22 cellular contexts compared by ENCODE assay signal in genomic region chr2:53227535-53227934, GRCh38.
A peak's percentile ranks its signal among the peaks of the same experiment; 100 is the strongest.
DNase-seq lines count a peak whose midpoint lies in the region; ATAC-seq, FAIRE-seq and TF ChIP-seq lines count a peak whose summit lies in the region.
"Had no signal": no experiment of that assay in that cellular context is flagged by ENCODE, and none has a peak within 500 bp of the region (broad histone marks: within the 10 kb centered on the region; RNA-seq: fewer than 3 reads in every experiment).

No MANE protein-coding gene starts in this region.

- POLR2A ChIA-PET in HepG2 (lab: Yijun Ruan, JAX) (no interaction called here), H1 (lab: Charles Lee; ENCODE audit: partially characterized antibody) (no interaction called here)

- H2AFZ ChIP-seq in HepG2 (ENCODE audit: low read length): no peak overlapping the region
- H2AFZ ChIP-seq in Karpas-422 (ENCODE audit: low read length): no peak overlapping the region
- H2AFZ ChIP-seq in H1 (ENCODE audit: low read length): no peak overlapping the region

- H3K4me1 ChIP-seq in HepG2 (ENCODE audit: insufficient read depth, low read length) (no peaks in the 10 kb centered on the region), right lobe of liver (no peaks in the 10 kb centered on the region), Karpas-422 (ENCODE audit: low read length) (no peaks in the 10 kb centered on the region), H1 (replicated peaks in 1 of 4; ENCODE audit: control insufficient read depth in 3 of 4, insufficient read depth in 4 of 4, low read length in 3 of 4) (no peaks in the 10 kb centered on the region)
- H3K4me1 ChIP-seq: BE2C, Caco-2 had no signal

- H4K20me1 ChIP-seq in HepG2 (ENCODE audit: insufficient read depth, low read length): no peaks in the 10 kb centered on the region
- no peaks in the 10 kb centered on the region for H4K20me1 ChIP-seq in Karpas-422 (ENCODE audit: insufficient read depth, low read depth, low read length)
- H4K20me1 ChIP-seq in H1 (replicated peaks in 1 of 2; ENCODE audit: control insufficient read depth in 1 of 2, insufficient read depth in 2 of 2, low read length in 2 of 2): no peaks in the 10 kb centered on the region
- H4K20me1 ChIP-seq: BLaER1 had no signal

- H3K56ac ChIP-seq in H1 (replicated peaks; ENCODE audit: insufficient read length, low read depth, low read length): no peak overlapping the region

- no peak for ATAC-seq in HepG2
- no peak for ATAC-seq in right lobe of liver
- no peak for ATAC-seq in GM21528 (IDR thresholded peaks at IDR 0.05; ENCODE audit: low FRiP score, unreplicated experiment)
- ATAC-seq: CD8-positive, alpha-beta T cell had no signal

- H3K14ac ChIP-seq in H1 (ENCODE audit: insufficient read length): no peak overlapping the region

- TF ChIP-seq RAD21 in HepG2 (CRISPR knock-in tag; IDR thresholded peaks at IDR 0.05) (no peak), H1 (IDR thresholded peaks at IDR 0.05 in 1 of 2, conservative IDR thresholded peaks at IDR 0.05 in 1 of 2; ENCODE audit: low read depth in 2 of 2, low read length in 2 of 2) (no peak)

- H3K27ac ChIP-seq in HepG2 (ENCODE audit: extremely low read length, insufficient read depth, low read length): no peak overlapping the region
- H3K27ac ChIP-seq in right lobe of liver: no peak overlapping the region
- H3K27ac ChIP-seq in Karpas-422 (ENCODE audit: low read length): no peak overlapping the region
- H3K27ac ChIP-seq in H1 (ENCODE audit: low read depth, low read length): no peak overlapping the region
- H3K27ac ChIP-seq: 22Rv1, BLaER1 had no signal

- TF ChIP-seq EP300 in HepG2 (IDR thresholded peaks at IDR 0.05; ENCODE audit: low read depth in 2 of 2, low read length in 2 of 2): no peak
- no peak for TF ChIP-seq EP300 in HepG2 (CRISPR knock-in tag; IDR thresholded peaks at IDR 0.05; ENCODE audit: borderline replicate concordance)
- no peak for TF ChIP-seq EP300 in H1 (IDR thresholded peaks at IDR 0.05; ENCODE audit: borderline replicate concordance in 1 of 2, low read depth in 2 of 2, low read length in 2 of 2)

- H2BK15ac ChIP-seq in H1 (ENCODE audit: low read length): no peak overlapping the region

- no peaks in the 10 kb centered on the region for H3K9me3 ChIP-seq in HepG2 (ENCODE audit: low read length)
- no peaks in the 10 kb centered on the region for H3K9me3 ChIP-seq in right lobe of liver
- H3K9me3 ChIP-seq in Karpas-422 (ENCODE audit: low read length): no peaks in the 10 kb centered on the region
- no peaks in the 10 kb centered on the region for H3K9me3 ChIP-seq in H1 (ENCODE audit: insufficient read depth in 2 of 2, low read depth in 1 of 2, low read length in 1 of 2)
- H3K9me3 ChIP-seq: BE2C, BLaER1, Caco-2 had no signal

- WGBS in HepG2 (ENCODE audit: low lambda C conversion rate): 57% methylated on average over 3 of the region's 3 CpGs
- whole genome bisulfite sequencing in right lobe of liver (ENCODE audit: insufficient coverage, low coverage, low lambda C conversion rate, missing lambda C conversion rate): 98% methylated on average over 3 of the region's 3 CpGs
- 93% methylated on average over 3 of the region's 3 CpGs; no CpG with 5 or more reads in 1 of the 2 experiments for WGBS in H1 (ENCODE audit: extremely low coverage in 1 of 2, insufficient coverage in 1 of 2, insufficient read length in 1 of 2, insufficient replicate concordance in 2 of 2, low coverage in 1 of 2, low lambda C conversion rate in 2 of 2, missing lambda C conversion rate in 1 of 2), 2 experiments

- 0 out of 2 replicates have a peak, but pooled peaks cover 2% of the 10 kb centered on the region for H3K9me2 ChIP-seq in Karpas-422 (replicated peaks; ENCODE audit: insufficient read depth, low read length)

- no peak overlapping the region for H2BK120ac ChIP-seq in H1 (replicated peaks; ENCODE audit: low read depth, low read length)

- H4K5ac ChIP-seq in H1 (ENCODE audit: insufficient read length, low read depth, low read length): no peak overlapping the region

- no TSS peak for BruUV-seq in HepG2 (replicated peaks; lab: Mats Ljungman, UMichigan)

- H2AK5ac ChIP-seq in H1 (ENCODE audit: low read depth, low read length): no peak overlapping the region

- H3K9ac ChIP-seq in HepG2 (ENCODE audit: insufficient read depth, low read depth, low read length) (no peak overlapping the region), Karpas-422 (ENCODE audit: low read length) (no peak overlapping the region), H1 (replicated peaks in 1 of 4; ENCODE audit: extremely low read depth in 1 of 4, low read depth in 3 of 4, low read length in 3 of 4) (no peak overlapping the region)
- H3K9ac ChIP-seq: BLaER1 had no signal

- no peak overlapping the region for H3K23ac ChIP-seq in H1 (ENCODE audit: insufficient read length)

- TF ChIP-seq POLR2A in HepG2 (IDR thresholded peaks at IDR 0.05; ENCODE audit: insufficient read depth in 1 of 2, low read depth in 2 of 2, low read length in 2 of 2) (no peak), right lobe of liver (IDR thresholded peaks at IDR 0.05) (no peak), H1 (IDR thresholded peaks at IDR 0.05; ENCODE audit: control extremely low read depth in 1 of 2, low read depth in 2 of 2, low read length in 2 of 2) (no peak)

- H3K79me2 ChIP-seq in HepG2 (ENCODE audit: insufficient read depth, low read length) (no peaks in the 10 kb centered on the region), Karpas-422 (ENCODE audit: low read length) (no peaks in the 10 kb centered on the region), H1 (ENCODE audit: control insufficient read depth in 1 of 2, insufficient read depth in 2 of 2, low read length in 2 of 2) (no peaks in the 10 kb centered on the region)

- H2BK12ac ChIP-seq in H1 (ENCODE audit: low read depth, low read length): no peak overlapping the region

- DNase-seq in HepG2 (ENCODE audit: low spot score) (no peak), right lobe of liver (no peak), Karpas-422 (peak; percentile 21), H1 (ENCODE audit: low read depth in 1 of 2, low spot score in 2 of 2) (no peak), kidney glomerular epithelial cell (lab: John Stamatoyannopoulos, UW) (no peak), NCI-H2227 treated with DMSO at 0.1 percent for 48 hours (lab: John Stamatoyannopoulos, UW) (no peak)
- DNase-seq: ACHN; BE2C; C1 segment of cervical spinal cord; Caco-2; Calu3; CD4-positive, CD25-positive, alpha-beta regulatory T cell; CD8-positive, alpha-beta T cell; DMS79 treated with DMSO at 0.1 percent for 48 hours; GF-D8 had no signal

- no peaks in the 10 kb centered on the region for H3K79me1 ChIP-seq in H1 (ENCODE audit: low read depth, low read length)

- H3K18ac ChIP-seq in H1 (ENCODE audit: extremely low read depth, low read length): no peak overlapping the region

- in situ Hi-C loops in HepG2 (cut with HindIII; ENCODE audit: extremely low pct_ligation_motif_present, low pct_unique_long_range_greater_than_20kb): no loop called here

- H3K4me2 ChIP-seq in HepG2 (ENCODE audit: low read depth, low read length): no peak overlapping the region
- H3K4me2 ChIP-seq in Karpas-422 (ENCODE audit: low read depth, low read length, poor library complexity, severe bottlenecking): no peak overlapping the region
- H3K4me2 ChIP-seq in H1 (ENCODE audit: insufficient read depth in 1 of 2, low read depth in 2 of 2, low read length in 2 of 2): no peak overlapping the region
- H3K4me2 ChIP-seq: BLaER1 had no signal

- H3K27me3 ChIP-seq in HepG2 (ENCODE audit: control insufficient read depth in 1 of 2, insufficient read depth in 2 of 2, low read length in 2 of 2): no peaks in the 10 kb centered on the region
- no peaks in the 10 kb centered on the region for H3K27me3 ChIP-seq in right lobe of liver
- H3K27me3 ChIP-seq in Karpas-422 (ENCODE audit: low read length): no peaks in the 10 kb centered on the region
- no peaks in the 10 kb centered on the region for H3K27me3 ChIP-seq in H1 (replicated peaks in 1 of 4; ENCODE audit: control insufficient read depth in 3 of 4, extremely low read depth in 1 of 4, insufficient read depth in 3 of 4, low read length in 3 of 4)
- H3K27me3 ChIP-seq: BE2C, BLaER1 had no signal

- H3K36me3 ChIP-seq in HepG2 (replicated peaks in 1 of 2; ENCODE audit: control insufficient read depth in 1 of 2, insufficient read depth in 2 of 2, low read length in 2 of 2): no peaks in the 10 kb centered on the region
- no peaks in the 10 kb centered on the region for H3K36me3 ChIP-seq in right lobe of liver
- no peaks in the 10 kb centered on the region for H3K36me3 ChIP-seq in Karpas-422 (ENCODE audit: insufficient read depth, low read length)
- H3K36me3 ChIP-seq in H1 (ENCODE audit: control insufficient read depth in 2 of 4, insufficient read depth in 4 of 4, low read length in 3 of 4): no peaks in the 10 kb centered on the region
- H3K36me3 ChIP-seq: BE2C, BLaER1 had no signal

- H4K8ac ChIP-seq in H1 (ENCODE audit: extremely low read depth, insufficient read depth, low read length): no peak overlapping the region

- H2BK5ac ChIP-seq in H1 (ENCODE audit: low read depth, low read length): no peak overlapping the region

- no peak overlapping the region for H2BK20ac ChIP-seq in H1 (ENCODE audit: low read length)

- no peak for TF ChIP-seq CTCF in HepG2 (CRISPR knock-in tag; IDR thresholded peaks at IDR 0.05)
- no peak for TF ChIP-seq CTCF in right lobe of liver (IDR thresholded peaks at IDR 0.05)
- no peak for TF ChIP-seq CTCF in H1 (IDR thresholded peaks at IDR 0.05; ENCODE audit: control extremely low read depth in 1 of 3, insufficient read depth in 1 of 3, low read depth in 1 of 3, low read length in 3 of 3)

- H3K4me3 ChIP-seq in HepG2 (replicated peaks in 1 of 3; ENCODE audit: insufficient read depth in 1 of 3, low read depth in 2 of 3, low read length in 3 of 3) (no peak overlapping the region), right lobe of liver (no peak overlapping the region), Karpas-422 (ENCODE audit: low read length) (no peak overlapping the region), H1 (ENCODE audit: extremely low read depth in 1 of 4, insufficient read depth in 2 of 4, low read depth in 3 of 4, low read length in 4 of 4) (no peak overlapping the region)
- H3K4me3 ChIP-seq: BLaER1 had no signal

- no peak for FAIRE-seq in HepG2 (lab: Jason Lieb, UNC)
- FAIRE-seq in H1 (lab: Jason Lieb, UNC): no peak
- FAIRE-seq: D721Med, G401.6, GM12891, GM19239 had no signal

- no peak overlapping the region for H4K91ac ChIP-seq in H1 (replicated peaks; ENCODE audit: insufficient read length, low read length)

- CTCF ChIA-PET in HepG2 (lab: Yijun Ruan, JAX; ENCODE audit: low intra/inter-chr PET ratio, low total read pairs) (no interaction called here), H1 (lab: Charles Lee; ENCODE audit: partially characterized antibody) (interaction anchor here (1.1 to 1.8 kb wide), 2 partner anchors 17 to 248 kb away, joined by 3 to 6 read pairs; no protein-coding TSS in a partner anchor)

- no peak overlapping the region for H3K4ac ChIP-seq in H1 (replicated peaks; ENCODE audit: insufficient read length, low read depth, low read length)

- H3K23me2 ChIP-seq in H1 (ENCODE audit: low read depth, low read length): no peaks in the 10 kb centered on the region

- intact Hi-C loops in HepG2 (cut with micrococcal nuclease; ENCODE audit: unreplicated experiment) (loop anchor here (10.0 kb wide), 1 partner anchor 1167 kb away; no protein-coding TSS in a partner anchor), right lobe of liver (cut with DNase I) (no loop called here)

TF ChIP-seq in HepG2, 621 proteins besides CTCF, POLR2A, EP300 and RAD21 (continues in another document):
- TF ChIP-seq SNAI1 (CRISPR knock-in tag; IDR thresholded peaks at IDR 0.05; ENCODE audit: borderline replicate concordance): no peak

Comparison
In these comparisons a context has a peak if more than half of its experiments do, and no peak if none do; other contexts are left out.
1. Of the 41 proteins assayed by ChIP-seq in both HepG2 and H1: peak only in HepG2: none; only in H1: none; in both: MAFK; in neither: 40.